Comparison of ENCODE assay signal across 1 cellular context in the genomic region with DNA sequence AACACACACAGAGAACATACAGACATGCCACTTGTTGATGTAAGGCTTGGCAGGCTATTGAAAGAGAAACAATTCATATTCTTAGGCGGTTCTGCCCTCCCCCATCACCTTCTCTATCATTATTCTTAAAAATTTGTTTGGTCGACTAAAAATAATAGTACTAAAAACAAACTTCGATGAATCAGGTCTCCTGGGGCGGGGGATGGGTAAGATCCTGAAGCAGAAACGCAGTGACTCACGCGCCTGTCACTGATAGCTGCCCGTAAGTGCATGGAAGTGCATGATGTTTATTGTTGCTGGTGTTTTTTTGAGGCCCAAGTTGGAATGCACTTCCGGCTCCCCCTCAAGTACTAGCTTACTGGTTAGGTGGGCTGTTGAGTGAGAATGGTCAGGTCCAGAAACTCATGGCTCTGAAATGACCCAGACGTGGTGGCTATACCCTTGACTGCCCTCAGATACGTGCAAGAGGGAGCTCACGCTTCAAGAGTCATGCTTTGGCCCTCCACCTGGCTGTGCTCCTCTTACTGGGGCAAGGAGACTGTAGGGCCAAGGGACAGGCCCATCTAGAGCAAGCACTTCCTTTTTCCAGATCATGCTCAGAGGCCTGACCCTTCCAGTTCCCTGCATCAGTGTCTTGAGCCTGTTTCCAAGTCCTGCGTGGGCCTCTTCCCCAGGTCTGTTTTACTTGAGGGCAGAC.
TF ChIP-seq lines count a peak whose summit lies in the region.

No MANE protein-coding gene starts in this region.

TF ChIP-seq in A549, 52 proteins besides CTCF, POLR2A, EP300 and RAD21 (continued from another document):
- TF ChIP-seq ZSCAN20 (CRISPR knock-in tag; IDR thresholded peaks at IDR 0.05) (no peak), HES2 (IDR thresholded peaks at IDR 0.05) (no peak), MAZ (IDR thresholded peaks at IDR 0.05; ENCODE audit: borderline replicate concordance, low read depth, low read length) (no peak), MYC (IDR thresholded peaks at IDR 0.05; ENCODE audit: borderline replicate concordance, low read length) (no peak), NR3C1 (IDR thresholded peaks at IDR 0.05) (no peak), RFX5 (IDR thresholded peaks at IDR 0.05) (no peak), SMC3 (IDR thresholded peaks at IDR 0.05) (0 out of 3 replicates have a peak, but pooled peaks have one; percentile 12), HEYL (CRISPR knock-in tag; IDR thresholded peaks at IDR 0.05) (no peak), MAX (IDR thresholded peaks at IDR 0.05) (peak; percentile 76; the same call in 1 of the 2 replicates), ELK1 (IDR thresholded peaks at IDR 0.05; ENCODE audit: low read depth, low read length) (no peak; the same call in 1 of the 2 replicates), BCL3 (IDR thresholded peaks at IDR 0.05) (no peak), CHD2 (IDR thresholded peaks at IDR 0.05; ENCODE audit: low read length, partially characterized antibody) (no peak), BHLHE40 (IDR thresholded peaks at IDR 0.05; ENCODE audit: low read depth, low read length) (no peak), JUNB (IDR thresholded peaks at IDR 0.05) (peak; percentile 71), EHF (CRISPR knock-in tag; IDR thresholded peaks at IDR 0.05) (no peak), CBX8 (IDR thresholded peaks at IDR 0.05) (no peak), FOXS1 (CRISPR knock-in tag; IDR thresholded peaks at IDR 0.05) (no peak), HDAC2 (IDR thresholded peaks at IDR 0.05) (no peak), REST (IDR thresholded peaks at IDR 0.05) (no peak), ZNF302 (CRISPR knock-in tag; IDR thresholded peaks at IDR 0.05) (no peak), KDM5A (IDR thresholded peaks at IDR 0.05) (no peak), RCOR1 (IDR thresholded peaks at IDR 0.05; ENCODE audit: low read depth, low read length) (no peak), HOXB5 (CRISPR knock-in tag; IDR thresholded peaks at IDR 0.05) (no peak), RNF2 (IDR thresholded peaks at IDR 0.05; ENCODE audit: borderline replicate concordance, low read depth) (no peak), KDM1A (IDR thresholded peaks at IDR 0.05; ENCODE audit: low read depth) (no peak), HOXA7 (CRISPR knock-in tag; IDR thresholded peaks at IDR 0.05) (0 out of 2 replicates have a peak, but pooled peaks have one; percentile 13)
- TF ChIP-seq, protein P1, sequence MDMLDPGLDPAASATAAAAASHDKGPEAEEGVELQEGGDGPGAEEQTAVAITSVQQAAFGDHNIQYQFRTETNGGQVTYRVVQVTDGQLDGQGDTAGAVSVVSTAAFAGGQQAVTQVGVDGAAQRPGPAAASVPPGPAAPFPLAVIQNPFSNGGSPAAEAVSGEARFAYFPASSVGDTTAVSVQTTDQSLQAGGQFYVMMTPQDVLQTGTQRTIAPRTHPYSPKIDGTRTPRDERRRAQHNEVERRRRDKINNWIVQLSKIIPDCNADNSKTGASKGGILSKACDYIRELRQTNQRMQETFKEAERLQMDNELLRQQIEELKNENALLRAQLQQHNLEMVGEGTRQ (IDR thresholded peaks at IDR 0.05) = no peak
- TF ChIP-seq, protein P2, sequence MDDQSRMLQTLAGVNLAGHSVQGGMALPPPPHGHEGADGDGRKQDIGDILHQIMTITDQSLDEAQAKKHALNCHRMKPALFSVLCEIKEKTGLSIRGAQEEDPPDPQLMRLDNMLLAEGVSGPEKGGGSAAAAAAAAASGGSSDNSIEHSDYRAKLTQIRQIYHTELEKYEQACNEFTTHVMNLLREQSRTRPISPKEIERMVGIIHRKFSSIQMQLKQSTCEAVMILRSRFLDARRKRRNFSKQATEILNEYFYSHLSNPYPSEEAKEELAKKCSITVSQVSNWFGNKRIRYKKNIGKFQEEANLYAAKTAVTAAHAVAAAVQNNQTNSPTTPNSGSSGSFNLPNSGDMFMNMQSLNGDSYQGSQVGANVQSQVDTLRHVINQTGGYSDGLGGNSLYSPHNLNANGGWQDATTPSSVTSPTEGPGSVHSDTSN (IDR thresholded peaks at IDR 0.05) = no peak
- TF ChIP-seq, protein P3, sequence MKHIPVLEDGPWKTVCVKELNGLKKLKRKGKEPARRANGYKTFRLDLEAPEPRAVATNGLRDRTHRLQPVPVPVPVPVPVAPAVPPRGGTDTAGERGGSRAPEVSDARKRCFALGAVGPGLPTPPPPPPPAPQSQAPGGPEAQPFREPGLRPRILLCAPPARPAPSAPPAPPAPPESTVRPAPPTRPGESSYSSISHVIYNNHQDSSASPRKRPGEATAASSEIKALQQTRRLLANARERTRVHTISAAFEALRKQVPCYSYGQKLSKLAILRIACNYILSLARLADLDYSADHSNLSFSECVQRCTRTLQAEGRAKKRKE (CRISPR knock-in tag; IDR thresholded peaks at IDR 0.05; ENCODE audit: low read depth) = no peak; the same call in 1 of the 2 replicates
TF ChIP-seq in A549: peak in this region for 10.
